ENCODE assay signal across 8 cellular contexts in the genomic region with DNA sequence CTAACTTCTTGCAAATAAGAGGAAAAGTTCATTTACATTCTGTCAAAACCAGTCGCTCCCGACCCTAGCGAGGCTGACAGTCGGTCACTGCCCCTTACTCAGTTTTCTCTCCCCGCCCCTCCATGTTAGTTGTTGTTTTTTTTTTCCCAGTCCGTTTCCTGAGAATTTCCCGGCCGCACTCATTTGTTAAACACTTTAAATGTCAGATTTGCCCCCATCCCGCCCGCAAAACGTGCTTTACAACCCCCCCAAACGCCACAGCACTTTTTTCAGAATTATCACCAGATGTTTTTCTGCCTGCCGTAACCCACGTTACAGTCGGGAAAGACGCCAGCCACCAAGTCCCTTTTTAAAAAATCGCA.
DNase-seq lines count a peak whose midpoint lies in the region; ATAC-seq and TF ChIP-seq lines count a peak whose summit lies in the region.

No MANE protein-coding gene starts in this region.

- H4K20me1 ChIP-seq in fibroblast of lung (ENCODE audit: control insufficient read depth, extremely low read depth, insufficient read depth, low read length): no peaks in the 10 kb centered on the region

- no peaks in the 10 kb centered on the region for H3K27me3 ChIP-seq in RWPE2 (ENCODE audit: insufficient read depth, poor library complexity, severe bottlenecking)
- H3K27me3 ChIP-seq in fibroblast of lung (ENCODE audit: control insufficient read depth, insufficient read depth, low read length): no peaks in the 10 kb centered on the region

- H3K27ac ChIP-seq in RWPE2 (ENCODE audit: poor library complexity, severe bottlenecking): peak overlapping the region; percentile 88
- peak overlapping the region; percentile 85 for H3K27ac ChIP-seq in fibroblast of lung (ENCODE audit: insufficient read depth, low read length)

- H3K79me2 ChIP-seq in fibroblast of lung (ENCODE audit: control insufficient read depth, insufficient read depth, low read length): peaks cover 27% of the 10 kb centered on the region

- TF ChIP-seq CTCF in GM12865 (IDR thresholded peaks at IDR 0.05; ENCODE audit: insufficient read depth, low read depth, low read length, missing control alignments): no peak
- TF ChIP-seq CTCF in RWPE2 (IDR thresholded peaks at IDR 0.05; ENCODE audit: poor library complexity, severe bottlenecking): no peak
- TF ChIP-seq CTCF in fibroblast of lung (conservative IDR thresholded peaks at IDR 0.05 in 1 of 2, IDR thresholded peaks at IDR 0.05 in 1 of 2; ENCODE audit: low read depth in 1 of 2, low read length in 2 of 2): no peak

- DNase-seq in GM12865 (ENCODE audit: low read depth): no peak
- no peak for DNase-seq in RWPE2 (ENCODE audit: low spot score)
- no peak for DNase-seq in fibroblast of lung (ENCODE audit: low read depth in 2 of 2)
- DNase-seq in skeletal muscle cell (ENCODE audit: low read depth): no peak
- DNase-seq in GDM1 (lab: John Stamatoyannopoulos, UW): no peak
- no peak for DNase-seq in NOMO-1 treated with DMSO at 0.1 percent for 48 hours (lab: John Stamatoyannopoulos, UW; ENCODE audit: unreplicated experiment)

- H3K9ac ChIP-seq in fibroblast of lung (ENCODE audit: insufficient read depth, low read length): peak overlapping the region; percentile 86

- peaks cover 36% of the 10 kb centered on the region for H3K36me3 ChIP-seq in RWPE2 (ENCODE audit: low read depth)
- H3K36me3 ChIP-seq in fibroblast of lung (ENCODE audit: control insufficient read depth, insufficient read depth, low read length): peaks cover 8% of the 10 kb centered on the region

- ATAC-seq in RWPE2 (ENCODE audit: low read depth) (no peak), HG03521 (IDR thresholded peaks at IDR 0.05; ENCODE audit: unreplicated experiment) (no peak), GM18498 (IDR thresholded peaks at IDR 0.05; ENCODE audit: unreplicated experiment) (no peak)

- H3K4me3 ChIP-seq in GM12865 (ENCODE audit: low read depth, low read length): peak overlapping the region; percentile 82
- peak overlapping the region; percentile 94 for H3K4me3 ChIP-seq in RWPE2 (ENCODE audit: severe bottlenecking)
- peak overlapping the region; percentile 66 to 98 (median 77) for H3K4me3 ChIP-seq in fibroblast of lung (replicated peaks in 1 of 4; ENCODE audit: control extremely low read depth in 1 of 4, insufficient read depth in 1 of 4, low read depth in 3 of 4, low read length in 4 of 4)
- peak overlapping the region; percentile 69 for H3K4me3 ChIP-seq in skeletal muscle cell (ENCODE audit: low read depth, low read length)

- no peak overlapping the region for H2AFZ ChIP-seq in fibroblast of lung (ENCODE audit: low read length)

- H3K4me2 ChIP-seq in fibroblast of lung (ENCODE audit: extremely low read depth, insufficient read depth, low read length): peak overlapping the region; percentile 23

- peaks cover 20% of the 10 kb centered on the region for H3K4me1 ChIP-seq in RWPE2 (ENCODE audit: insufficient read depth, poor library complexity, severe bottlenecking)
- H3K4me1 ChIP-seq in fibroblast of lung (ENCODE audit: control insufficient read depth, extremely low read depth, insufficient read depth, low read length): peaks cover 7% of the 10 kb centered on the region

- H3K9me3 ChIP-seq in RWPE2 (ENCODE audit: severe bottlenecking) (no peaks in the 10 kb centered on the region), fibroblast of lung (ENCODE audit: control insufficient read depth, insufficient read depth, low read depth, low read length) (no peaks in the 10 kb centered on the region)
